Comparison of ENCODE assay signal across 8 cellular contexts in the genomic region with DNA sequence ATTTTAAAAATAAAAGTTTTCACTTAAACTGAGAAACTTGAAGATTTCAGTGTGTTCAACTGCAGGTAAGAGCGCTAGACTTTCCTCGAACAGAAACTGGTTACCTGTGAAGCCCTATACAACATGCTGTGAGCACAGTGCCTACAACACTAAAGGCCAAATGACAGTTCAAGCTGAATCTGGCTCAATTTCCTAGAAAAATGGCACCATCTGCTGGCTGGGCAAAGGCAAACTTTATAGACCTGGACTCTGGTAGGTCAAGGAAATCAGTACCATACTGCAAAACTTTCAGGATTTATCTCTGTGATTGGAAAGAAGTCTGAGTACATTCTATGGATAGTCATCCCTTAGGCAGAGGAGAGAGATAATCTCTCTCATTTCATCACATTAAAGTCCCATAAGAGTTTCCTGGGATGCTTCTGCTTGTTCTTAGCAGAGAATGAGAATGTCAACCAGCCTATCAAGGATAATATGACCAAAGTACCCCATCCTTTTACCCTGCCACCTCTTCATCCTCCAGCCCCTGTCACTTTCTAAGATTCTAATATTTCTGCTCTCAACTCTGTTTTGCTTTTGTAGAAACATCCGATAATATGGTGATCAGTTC. TPM values are rescaled to one million over a fixed set of nuclear protein-coding genes. Genes with fewer than 3 reads are reported as not detected.
DNase-seq lines count a peak whose midpoint lies in the region; ATAC-seq, FAIRE-seq and TF ChIP-seq lines count a peak whose summit lies in the region.

No MANE protein-coding gene starts in this region.

- intact Hi-C loops in CD4-positive, alpha-beta T cell (cut with DNase I, micrococcal nuclease) = no loop called here

- no peak overlapping the region for H3K27ac Mint-ChIP-seq in CD4-positive, alpha-beta T cell

- FAIRE-seq in D721Med (lab: Jason Lieb, UNC) = no peak

- no peaks in the 10 kb centered on the region for H3K9me3 ChIP-seq in CD4-positive, alpha-beta T cell (ENCODE audit: control insufficient read depth, low read length)

- no peaks in the 10 kb centered on the region for H3K4me1 Mint-ChIP-seq in CD4-positive, alpha-beta T cell (ENCODE audit: low read depth)

- H3K36me3 ChIP-seq in H7 (replicated peaks; ENCODE audit: control insufficient read depth, insufficient read depth, low read length) = no peaks in the 10 kb centered on the region

- CTCF ChIA-PET in CD4-positive, alpha-beta T cell (lab: Charles Lee) = no interaction called here

- TF ChIP-seq CTCF in D721Med (IDR thresholded peaks at IDR 0.05; ENCODE audit: insufficient read depth, missing control alignments) = peak; percentile 50
- no peak for TF ChIP-seq CTCF in CD4-positive, alpha-beta T cell (IDR thresholded peaks at IDR 0.05)

- H3K4me3 Mint-ChIP-seq in CD4-positive, alpha-beta T cell = no peak overlapping the region

- no peak for DNase-seq in D721Med (ENCODE audit: insufficient read length, low spot score)
- peak; percentile 64 for DNase-seq in H7
- DNase-seq in NCI-H510A (lab: John Stamatoyannopoulos, UW) = peak; percentile 44
- DNase-seq in caudate nucleus (lab: John Stamatoyannopoulos, UW) = peak in 38 of 61 donors; percentile 1 to 68 (median 16)
- peak; percentile 39 to 55 for DNase-seq in lung microvascular endothelial cell (ENCODE audit: low read depth in 2 of 2)
- no peak for DNase-seq in CD4-positive, alpha-beta T cell
- DNase-seq in mesenteric fat pad (ENCODE audit: low spot score) = no peak

- no peak overlapping the region for H3K27ac ChIP-seq in caudate nucleus (ENCODE audit: low read depth, low read length)
- H3K27ac ChIP-seq in CD4-positive, alpha-beta T cell (ENCODE audit: low read depth, low read length) = no peak overlapping the region

- no peaks in the 10 kb centered on the region for H3K27me3 ChIP-seq in H7 (ENCODE audit: control insufficient read depth, insufficient read depth, low read length)
- H3K27me3 ChIP-seq in CD4-positive, alpha-beta T cell (ENCODE audit: control insufficient read depth, insufficient read depth, low read length) = no peaks in the 10 kb centered on the region

- POLR2A ChIA-PET in CD4-positive, alpha-beta T cell (lab: Charles Lee) = no interaction called here

- H3K4me3 ChIP-seq in H7 (ENCODE audit: insufficient read depth, low read depth, low read length) = no peak overlapping the region

- ATAC-seq in CD4-positive, alpha-beta T cell (ENCODE audit: poor library complexity) = no peak
- ATAC-seq in HG02981 (IDR thresholded peaks at IDR 0.05; ENCODE audit: unreplicated experiment) = no peak

- H3K27me3 Mint-ChIP-seq in CD4-positive, alpha-beta T cell = peaks cover 23% of the 10 kb centered on the region

- no peaks in the 10 kb centered on the region for H3K36me3 Mint-ChIP-seq in CD4-positive, alpha-beta T cell (ENCODE audit: low read depth)

- H3K9me3 Mint-ChIP-seq in CD4-positive, alpha-beta T cell = no peaks in the 10 kb centered on the region

RNA-seq across cellular contexts. Expression of gene FOXB2, which starts 31.8 kb away (rescaled TPM):
- 0.90 TPM in 1 of 2 replicates, not detected in the other for total RNA-seq in H7 (2014; rRNA removed; shearing (Covaris generic))
- total RNA-seq in lung microvascular endothelial cell = not detected in 2 replicates
- total RNA-seq in CD4-positive, alpha-beta T cell = not detected
- not detected for total RNA-seq in mesenteric fat pad

Comparison
In these comparisons a context has a peak if more than half of its experiments do, and no peak if none do; other contexts are left out.
1. DNase-seq: peak in H7 (single experiment), NCI-H510A (single experiment), caudate nucleus (38 of 61) and lung microvascular endothelial cell (2 of 2); none in D721Med (single experiment), CD4-positive, alpha-beta T cell (0 of 10) and mesenteric fat pad (single experiment).